ENCODE assay signal across 9 cellular contexts in genomic region chr6:158131926-158132325, GRCh38. TPM values are rescaled to one million over a fixed set of nuclear protein-coding genes. Genes with fewer than 3 reads are reported as not detected.
DNase-seq lines count a peak whose midpoint lies in the region; ATAC-seq and TF ChIP-seq lines count a peak whose summit lies in the region.
"Had no signal": no experiment of that assay in that cellular context is flagged by ENCODE, and none has a peak within 500 bp of the region (broad histone marks: within the 10 kb centered on the region; RNA-seq: fewer than 3 reads in every experiment).

No MANE protein-coding gene starts in this region.

- H3K27me3 ChIP-seq in DOHH2 (ENCODE audit: control insufficient read depth, low read length) (no peaks in the 10 kb centered on the region), HL-60 (ENCODE audit: insufficient read depth, poor library complexity, severe bottlenecking) (no peaks in the 10 kb centered on the region), RWPE2 (ENCODE audit: insufficient read depth, poor library complexity, severe bottlenecking) (no peaks in the 10 kb centered on the region), vagina (no peaks in the 10 kb centered on the region)

- peak; percentile 13 to 45 for DNase-seq in HL-60 (ENCODE audit: low read depth in 1 of 2, low spot score in 1 of 2)
- no peak for DNase-seq in RWPE2 (ENCODE audit: low spot score)
- DNase-seq in hepatic stellate cell (ENCODE audit: low spot score) = peak; percentile 11
- no peak for DNase-seq in vagina (ENCODE audit: extremely low spot score in 2 of 2)
- no peak for DNase-seq in COR-L47 (lab: John Stamatoyannopoulos, UW)
- DNase-seq: T-cell had no signal

- H3K9me2 ChIP-seq in DOHH2 (replicated peaks; ENCODE audit: control insufficient read depth, low read length) = no peaks in the 10 kb centered on the region

- H3F3A ChIP-seq in DOHH2 (ENCODE audit: control insufficient read depth, insufficient read depth) = 0 out of 2 replicates have a peak, but pooled peaks cover 2% of the 10 kb centered on the region

- H3K4me1 ChIP-seq in DOHH2 (ENCODE audit: control insufficient read depth, low read length) (no peaks in the 10 kb centered on the region), RWPE2 (ENCODE audit: insufficient read depth, poor library complexity, severe bottlenecking) (no peaks in the 10 kb centered on the region), vagina (no peaks in the 10 kb centered on the region)

- no peak overlapping the region for H3K4me2 ChIP-seq in DOHH2 (ENCODE audit: low read length)

- H3K4me3 ChIP-seq in DOHH2 (ENCODE audit: low read length) (no peak overlapping the region), HL-60 (replicated peaks; ENCODE audit: insufficient read depth, low read length) (no peak overlapping the region), RWPE2 (ENCODE audit: severe bottlenecking) (no peak overlapping the region), vagina (no peak overlapping the region)

- no peaks in the 10 kb centered on the region for H3K9me3 ChIP-seq in DOHH2 (ENCODE audit: control insufficient read depth, insufficient read depth, low read length)
- no peaks in the 10 kb centered on the region for H3K9me3 ChIP-seq in RWPE2 (ENCODE audit: severe bottlenecking)
- H3K9me3 ChIP-seq in vagina = no peaks in the 10 kb centered on the region

- no peak overlapping the region for H3K27ac ChIP-seq in DOHH2 (ENCODE audit: low read depth, low read length)
- no peak overlapping the region for H3K27ac ChIP-seq in HL-60 (replicated peaks)
- no peak overlapping the region for H3K27ac ChIP-seq in RWPE2 (ENCODE audit: poor library complexity, severe bottlenecking)
- H3K27ac ChIP-seq in vagina = no peak overlapping the region

- no peaks in the 10 kb centered on the region for H3K36me3 ChIP-seq in DOHH2 (ENCODE audit: control insufficient read depth, low read length)
- H3K36me3 ChIP-seq in RWPE2 (ENCODE audit: low read depth) = no peaks in the 10 kb centered on the region
- no peaks in the 10 kb centered on the region for H3K36me3 ChIP-seq in vagina

- intact Hi-C loops in vagina (cut with DNase I) = no loop called here

- H3K79me2 ChIP-seq in DOHH2 (ENCODE audit: control insufficient read depth, low read length) = no peaks in the 10 kb centered on the region

- peak; percentile 79 for ATAC-seq in RWPE2 (ENCODE audit: low read depth)
- no peak for ATAC-seq in GM18907 (IDR thresholded peaks at IDR 0.05; ENCODE audit: unreplicated experiment)
- no peak for ATAC-seq in GM21723 (IDR thresholded peaks at IDR 0.05; ENCODE audit: unreplicated experiment)

- no peak for TF ChIP-seq POLR2A in vagina (IDR thresholded peaks at IDR 0.05)

- peak; percentile 50 for TF ChIP-seq CTCF in DOHH2 (IDR thresholded peaks at IDR 0.05; ENCODE audit: low read depth, low read length, poor library complexity, severe bottlenecking)
- peak; percentile 30 for TF ChIP-seq CTCF in HL-60 (IDR thresholded peaks at IDR 0.05; ENCODE audit: insufficient read depth, low read length)
- peak; percentile 76 for TF ChIP-seq CTCF in RWPE2 (IDR thresholded peaks at IDR 0.05; ENCODE audit: poor library complexity, severe bottlenecking)
- TF ChIP-seq CTCF in vagina (IDR thresholded peaks at IDR 0.05) = no peak

- no peaks in the 10 kb centered on the region; the same call in 1 of the 2 replicates for H4K20me1 ChIP-seq in DOHH2 (ENCODE audit: control insufficient read depth, insufficient read depth, low read depth, low read length)

RNA-seq across cellular contexts. Expression of gene SERAC1, which starts 36.1 kb away (rescaled TPM):
- 10.1 TPM for total RNA-seq in vagina

RNA-seq across cellular contexts. Expression of gene GTF2H5, which starts 36.2 kb away (rescaled TPM):
- 2.5 TPM for total RNA-seq in vagina

Comparison
In these comparisons a context has a peak if more than half of its experiments do, and no peak if none do; other contexts are left out.
1. CTCF ChIP-seq: peak in DOHH2 (single experiment), HL-60 (single experiment) and RWPE2 (single experiment); none in vagina (0 of 3).
2. DNase-seq: peak in HL-60 (2 of 2) and hepatic stellate cell (single experiment); none in RWPE2 (single experiment), vagina (0 of 2) and COR-L47 (single experiment).